In the genomic region with DNA sequence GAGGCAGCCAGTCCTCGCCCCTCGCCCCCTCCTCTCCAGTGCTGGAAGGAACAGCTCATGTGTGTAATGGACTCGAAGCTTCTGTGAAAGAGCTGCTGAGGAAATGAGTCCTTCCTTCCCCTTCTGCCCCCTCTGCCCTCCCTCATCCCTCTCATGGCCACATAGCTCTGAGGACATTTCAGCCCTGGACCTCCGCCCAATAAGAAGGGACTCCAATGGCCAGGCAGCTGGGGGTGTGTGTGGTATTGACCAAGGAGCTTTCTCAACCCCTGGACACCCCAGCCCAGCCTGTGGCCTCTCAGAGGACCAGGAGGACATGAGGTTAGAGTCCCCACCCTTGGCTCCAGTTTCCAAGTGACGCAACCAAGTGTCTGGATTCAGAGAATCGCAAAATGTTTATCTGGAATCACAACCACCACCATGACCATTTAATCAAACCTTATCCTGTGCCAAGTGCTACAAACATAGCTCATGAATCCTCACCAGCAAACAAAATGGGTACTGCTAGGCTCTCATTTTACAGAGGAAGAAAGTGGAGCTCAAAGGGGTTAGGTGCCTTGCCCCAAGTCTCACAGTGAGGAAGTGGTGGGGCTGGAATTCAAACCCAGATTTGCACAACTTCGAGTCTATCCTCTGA, we compare ENCODE assay signal across 8 cellular contexts. TPM values are rescaled to one million over a fixed set of nuclear protein-coding genes. Genes with fewer than 3 reads are reported as not detected.
DNase-seq lines count a peak whose midpoint lies in the region; ATAC-seq and TF ChIP-seq lines count a peak whose summit lies in the region.

No MANE protein-coding gene starts in this region.

- in situ Hi-C loops in gastrocnemius medialis (cut with MboI; ENCODE audit: low sequenced_read_pairs in 4 of 4) = no loop called here

- H3K4me1 Mint-ChIP-seq in activated T-helper 2 cell treated with anti-CD3 and anti-CD28 coated beads, Interferon-gamma antibody, Interleukin-2, Interleukin-4, amounts not matched to agents 10 μg/mL and 5 μg/mL and 100 μg/mL, durations not matched to agents 14 hours and 24 hours and 36 hours (ENCODE audit: low read depth) = peaks cover 60% of the 10 kb centered on the region

- ATAC-seq in gastrocnemius medialis (peak; percentile 61 to 64), GM21529 (IDR thresholded peaks at IDR 0.05; ENCODE audit: unreplicated experiment) (no peak), GM19397 (IDR thresholded peaks at IDR 0.05; ENCODE audit: unreplicated experiment) (no peak)

- H3K4me1 ChIP-seq in gastrocnemius medialis = peaks cover 41 to 72% of the 10 kb centered on the region in 2 donors

- POLR2A ChIA-PET in RWPE1 (lab: Yijun Ruan, JAX; ENCODE audit: low non-redundant PET) = no interaction called here

- intact Hi-C loops in gastrocnemius medialis (cut with DNase I; ENCODE audit: low total_unique reads) = loop anchor here (2.0 kb wide), 1 partner anchor 13 kb away; no protein-coding TSS in a partner anchor
- intact Hi-C loops in activated T-helper 2 cell treated with anti-CD3 and anti-CD28 coated beads, Interferon-gamma antibody, Interleukin-2, Interleukin-4, amounts not matched to agents 10 μg/mL and 5 μg/mL and 100 μg/mL, durations not matched to agents 14 hours and 24 hours and 36 hours (cut with micrococcal nuclease) = no loop called here

- H3K36me3 ChIP-seq in gastrocnemius medialis = no peaks in the 10 kb centered on the region

- DNase-seq in GM04503 (ENCODE audit: low read depth) = peak; percentile 63
- DNase-seq in RWPE1 (ENCODE audit: low spot score) = no peak
- DNase-seq in fibroblast of villous mesenchyme (ENCODE audit: low read depth) = peak; percentile 94
- DNase-seq in gastrocnemius medialis = peak; percentile 87 to 94
- DNase-seq in activated T-helper 2 cell treated with anti-CD3 and anti-CD28 coated beads, Interferon-gamma antibody, Interleukin-2, Interleukin-4, amounts not matched to agents 10 μg/mL and 5 μg/mL and 100 μg/mL, durations not matched to agents 14 hours and 24 hours and 36 hours (ENCODE audit: low spot score) = no peak
- DNase-seq in middle frontal gyrus (ENCODE audit: extremely low spot score, low spot score) = no peak

- H3K27me3 Mint-ChIP-seq in activated T-helper 2 cell treated with anti-CD3 and anti-CD28 coated beads, Interferon-gamma antibody, Interleukin-2, Interleukin-4, amounts not matched to agents 10 μg/mL and 5 μg/mL and 100 μg/mL, durations not matched to agents 14 hours and 24 hours and 36 hours (ENCODE audit: low read depth) = no peaks in the 10 kb centered on the region

- no peak for TF ChIP-seq CTCF in RWPE1 (conservative IDR thresholded peaks at IDR 0.05; ENCODE audit: low read depth)
- TF ChIP-seq CTCF in fibroblast of villous mesenchyme (IDR thresholded peaks at IDR 0.05; ENCODE audit: insufficient read depth, low read depth, low read length) = no peak
- TF ChIP-seq CTCF in gastrocnemius medialis (IDR thresholded peaks at IDR 0.05 in 4 of 5, conservative IDR thresholded peaks at IDR 0.05 in 1 of 5) = no peak

- H3K27ac ChIP-seq in RWPE1 (peak overlapping the region; percentile 82), gastrocnemius medialis (peak overlapping the region; percentile 67 to 89 (median 76))

- H3K27me3 ChIP-seq in gastrocnemius medialis = no peaks in the 10 kb centered on the region

- no peak overlapping the region for H3K4me3 Mint-ChIP-seq in activated T-helper 2 cell treated with anti-CD3 and anti-CD28 coated beads, Interferon-gamma antibody, Interleukin-2, Interleukin-4, amounts not matched to agents 10 μg/mL and 5 μg/mL and 100 μg/mL, durations not matched to agents 14 hours and 24 hours and 36 hours (ENCODE audit: low read depth)

- no peaks in the 10 kb centered on the region for H3K9me3 ChIP-seq in gastrocnemius medialis

- H3K36me3 Mint-ChIP-seq in activated T-helper 2 cell treated with anti-CD3 and anti-CD28 coated beads, Interferon-gamma antibody, Interleukin-2, Interleukin-4, amounts not matched to agents 10 μg/mL and 5 μg/mL and 100 μg/mL, durations not matched to agents 14 hours and 24 hours and 36 hours (ENCODE audit: low read depth) = peaks cover 40% of the 10 kb centered on the region

- H3K4me3 ChIP-seq in fibroblast of villous mesenchyme (ENCODE audit: low read depth, low read length) = no peak overlapping the region
- H3K4me3 ChIP-seq in gastrocnemius medialis = no peak overlapping the region

- H3K27ac Mint-ChIP-seq in activated T-helper 2 cell treated with anti-CD3 and anti-CD28 coated beads, Interferon-gamma antibody, Interleukin-2, Interleukin-4, amounts not matched to agents 10 μg/mL and 5 μg/mL and 100 μg/mL, durations not matched to agents 14 hours and 24 hours and 36 hours = no peak overlapping the region

- peak in 1 of 2 donors; percentile 30 for TF ChIP-seq POLR2A in gastrocnemius medialis (IDR thresholded peaks at IDR 0.05)

- H3K9me3 Mint-ChIP-seq in activated T-helper 2 cell treated with anti-CD3 and anti-CD28 coated beads, Interferon-gamma antibody, Interleukin-2, Interleukin-4, amounts not matched to agents 10 μg/mL and 5 μg/mL and 100 μg/mL, durations not matched to agents 14 hours and 24 hours and 36 hours = no peaks in the 10 kb centered on the region

- CTCF ChIA-PET in RWPE1 (lab: Yijun Ruan, JAX) = interaction anchor here (0.6 to 0.7 kb wide), 3 partner anchors 17 to 83 kb away, joined by 3 read pairs; no protein-coding TSS in a partner anchor

RNA-seq across cellular contexts. Expression of gene ECE1, which starts 47.8 kb away (rescaled TPM):
- total RNA-seq in fibroblast of villous mesenchyme (127 and 141 TPM in 2 replicates), gastrocnemius medialis (10 to 100 TPM; 17.1 to 39.9 (median 26.7) TPM)
- 94.1 and 97.0 TPM in 2 replicates for total RNA-seq in activated T-helper 2 cell treated with anti-CD3 and anti-CD28 coated beads, Interferon-gamma antibody, Interleukin-2, Interleukin-4, amounts not matched to agents 10 μg/mL and 5 μg/mL and 100 μg/mL, durations not matched to agents 14 hours and 24 hours and 36 hours

Comparison
In these comparisons a context has a peak if more than half of its experiments do, and no peak if none do; other contexts are left out.
1. DNase-seq: peak in GM04503 (single experiment), fibroblast of villous mesenchyme (single experiment) and gastrocnemius medialis (2 of 2); none in RWPE1 (single experiment), activated T-helper 2 cell treated with anti-CD3 and anti-CD28 coated beads, Interferon-gamma antibody, Interleukin-2, Interleukin-4, amounts not matched to agents 10 μg/mL and 5 μg/mL and 100 μg/mL, durations not matched to agents 14 hours and 24 hours and 36 hours (single experiment) and middle frontal gyrus (single experiment).
2. ATAC-seq: peak in gastrocnemius medialis (2 of 2); none in GM21529 (single experiment) and GM19397 (single experiment).